Comparison of ENCODE assay signal across 8 cellular contexts in the genomic region with DNA sequence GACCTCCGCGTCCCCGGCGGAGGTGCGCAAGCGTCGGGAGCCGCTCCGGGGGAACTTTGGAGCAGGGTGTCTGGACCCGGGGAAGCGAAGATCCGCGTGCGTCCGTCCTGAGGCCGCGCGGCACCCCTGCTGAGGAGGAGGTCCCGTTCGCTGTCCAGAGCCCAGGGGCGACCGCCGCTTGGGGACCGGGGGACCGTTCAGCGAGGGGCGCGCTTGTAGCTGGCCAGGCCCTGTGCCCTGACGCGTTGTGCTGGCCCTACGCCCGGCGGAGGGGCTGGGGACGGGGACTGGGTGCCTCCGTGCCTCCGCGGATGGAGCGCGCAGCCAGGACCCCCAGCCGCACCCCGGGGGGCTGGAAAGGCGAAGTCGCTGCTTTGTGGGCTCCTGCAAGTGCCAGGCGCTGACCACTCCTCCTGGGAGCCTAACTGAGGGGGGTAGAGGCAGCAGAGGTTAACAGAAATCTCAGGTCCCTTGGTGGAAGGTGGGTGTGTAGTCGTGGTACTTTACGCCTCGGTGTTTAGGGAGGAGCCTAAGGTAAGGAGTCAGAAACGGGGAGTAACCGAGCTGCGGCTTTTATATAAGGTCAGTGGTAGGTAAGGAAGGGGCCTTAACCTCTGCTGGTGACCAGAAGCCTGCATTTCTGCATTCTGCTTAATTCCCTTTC. TPM values are rescaled to one million over a fixed set of nuclear protein-coding genes. Genes with fewer than 3 reads are reported as not detected.
DNase-seq lines count a peak whose midpoint lies in the region; ATAC-seq, FAIRE-seq and TF ChIP-seq lines count a peak whose summit lies in the region.

TSS of gene PPARG (plus strand) at position 605 of the 664 bp plus-strand sequence. CDS start 90,642 bp downstream, outside the sequence.

- H3K4me3 Mint-ChIP-seq in CD8-positive, alpha-beta T cell, result peak within 1 kb of the TSS; percentile 32
- peak within 1 kb of the TSS; percentile 70 for H3K4me3 Mint-ChIP-seq in MCF 10A (ENCODE audit: unreplicated experiment)
- peak within 1 kb of the TSS; percentile 51 for H3K4me3 Mint-ChIP-seq in stimulated activated effector memory CD8-positive, alpha-beta T cell treated with anti-CD3 and anti-CD28 coated beads, Interleukin-12 subunit alpha, Interleukin-12 subunit beta, amount 100 ng/mL, for 72 hours

- ATAC-seq in CD8-positive, alpha-beta T cell, result no peak
- peak; percentile 78 for ATAC-seq in stimulated activated effector memory CD8-positive, alpha-beta T cell treated with anti-CD3 and anti-CD28 coated beads, Interleukin-12 subunit alpha, Interleukin-12 subunit beta, amount 100 ng/mL, for 72 hours
- no peak for ATAC-seq in HG02840 (IDR thresholded peaks at IDR 0.05; ENCODE audit: low FRiP score, unreplicated experiment)
- ATAC-seq in HG02870 (IDR thresholded peaks at IDR 0.05; ENCODE audit: unreplicated experiment), result no peak
- ATAC-seq in HG02588 (IDR thresholded peaks at IDR 0.05; ENCODE audit: unreplicated experiment), result no peak

- no peaks in the 10 kb centered on the region for H3K36me3 Mint-ChIP-seq in CD8-positive, alpha-beta T cell
- H3K36me3 Mint-ChIP-seq in MCF 10A (ENCODE audit: insufficient read depth, unreplicated experiment), result no peaks in the 10 kb centered on the region
- H3K36me3 Mint-ChIP-seq in stimulated activated effector memory CD8-positive, alpha-beta T cell treated with anti-CD3 and anti-CD28 coated beads, Interleukin-12 subunit alpha, Interleukin-12 subunit beta, amount 100 ng/mL, for 72 hours, result no peaks in the 10 kb centered on the region

- BruUV-seq in MCF 10A (replicated peaks; lab: Mats Ljungman, UMichigan), result no TSS peak

- H3K9me3 Mint-ChIP-seq in CD8-positive, alpha-beta T cell, result no peaks in the 10 kb centered on the region
- no peaks in the 10 kb centered on the region for H3K9me3 Mint-ChIP-seq in MCF 10A (ENCODE audit: unreplicated experiment)
- no peaks in the 10 kb centered on the region for H3K9me3 Mint-ChIP-seq in stimulated activated effector memory CD8-positive, alpha-beta T cell treated with anti-CD3 and anti-CD28 coated beads, Interleukin-12 subunit alpha, Interleukin-12 subunit beta, amount 100 ng/mL, for 72 hours

- peak; percentile 65 for FAIRE-seq in keratinocyte (lab: Jason Lieb, UNC)

- no peak for DNase-seq in CD8-positive, alpha-beta T cell
- DNase-seq in HK-2 (ENCODE audit: unreplicated experiment), result peak; percentile 45
- peak; percentile 55 for DNase-seq in MCF 10A (ENCODE audit: unreplicated experiment)
- no peak for DNase-seq in keratinocyte (ENCODE audit: low read depth, low spot score)
- no peak for DNase-seq in stimulated activated effector memory CD8-positive, alpha-beta T cell treated with anti-CD3 and anti-CD28 coated beads, Interleukin-12 subunit alpha, Interleukin-12 subunit beta, amount 100 ng/mL, for 72 hours (ENCODE audit: low spot score in 2 of 2)

- H3K4me1 ChIP-seq in CD8-positive, alpha-beta T cell (ENCODE audit: insufficient read depth, low read length), result no peaks in the 10 kb centered on the region
- H3K4me1 ChIP-seq in keratinocyte (ENCODE audit: control insufficient read depth, extremely low read depth, insufficient read depth, low read length), result peaks cover 3% of the 10 kb centered on the region

- dilution Hi-C loops in keratinocyte (cut with MboI; ENCODE audit: extremely low pct_ligation_motif_present, low sequenced_read_pairs), result no loop called here

- POLR2A ChIA-PET in CD8-positive, alpha-beta T cell (lab: Charles Lee), result no interaction called here
- POLR2A ChIA-PET in MCF 10A (lab: Yijun Ruan, JAX), result no interaction called here

- intact Hi-C loops in CD8-positive, alpha-beta T cell (cut with DNase I, micrococcal nuclease), result no loop called here
- intact Hi-C loops in MCF 10A (cut with micrococcal nuclease), result loop anchor here (1.0 to 5.0 kb wide), 4 partner anchors 94 to 190 kb away; no protein-coding TSS in a partner anchor

- peaks cover 38% of the 10 kb centered on the region for H3K27me3 Mint-ChIP-seq in CD8-positive, alpha-beta T cell (ENCODE audit: low read depth)
- no peaks in the 10 kb centered on the region for H3K27me3 Mint-ChIP-seq in MCF 10A (ENCODE audit: insufficient read depth, unreplicated experiment)

- TF ChIP-seq CTCF in CD8-positive, alpha-beta T cell (IDR thresholded peaks at IDR 0.05), result no peak
- no peak for TF ChIP-seq CTCF in MCF 10A (IDR thresholded peaks at IDR 0.05; ENCODE audit: unreplicated experiment)
- TF ChIP-seq CTCF in keratinocyte (optimal IDR thresholded peaks at IDR 0.05 in 1 of 3, IDR thresholded peaks at IDR 0.05 in 1 of 3, conservative IDR thresholded peaks at IDR 0.05 in 1 of 3; ENCODE audit: extremely low read depth in 1 of 3, insufficient read depth in 2 of 3, low read length in 3 of 3), result no peak

- peaks cover 12% of the 10 kb centered on the region for H3K27me3 ChIP-seq in CD8-positive, alpha-beta T cell (ENCODE audit: insufficient read depth, low read length)
- H3K27me3 ChIP-seq in keratinocyte (ENCODE audit: control insufficient read depth, extremely low read depth, insufficient read depth, low read length), result peaks cover 24% of the 10 kb centered on the region

- no peaks in the 10 kb centered on the region for H3K36me3 ChIP-seq in CD8-positive, alpha-beta T cell (ENCODE audit: insufficient read depth, low read length)
- H3K36me3 ChIP-seq in keratinocyte (ENCODE audit: control insufficient read depth in 2 of 2, extremely low read depth in 1 of 2, insufficient read depth in 2 of 2, low read length in 2 of 2), result no peaks in the 10 kb centered on the region

- H3K79me2 ChIP-seq in keratinocyte (ENCODE audit: control insufficient read depth, insufficient read depth, low read length), result no peaks in the 10 kb centered on the region

- H3K4me1 Mint-ChIP-seq in CD8-positive, alpha-beta T cell (ENCODE audit: low read depth), result peaks cover 11% of the 10 kb centered on the region
- H3K4me1 Mint-ChIP-seq in MCF 10A (ENCODE audit: insufficient read depth, unreplicated experiment), result peaks cover 5% of the 10 kb centered on the region
- no peaks in the 10 kb centered on the region for H3K4me1 Mint-ChIP-seq in stimulated activated effector memory CD8-positive, alpha-beta T cell treated with anti-CD3 and anti-CD28 coated beads, Interleukin-12 subunit alpha, Interleukin-12 subunit beta, amount 100 ng/mL, for 72 hours

- no peak within 1 kb of the TSS for H3K27ac Mint-ChIP-seq in CD8-positive, alpha-beta T cell
- peak within 1 kb of the TSS; percentile 49 for H3K27ac Mint-ChIP-seq in MCF 10A (ENCODE audit: low read depth, unreplicated experiment)
- H3K27ac Mint-ChIP-seq in stimulated activated effector memory CD8-positive, alpha-beta T cell treated with anti-CD3 and anti-CD28 coated beads, Interleukin-12 subunit alpha, Interleukin-12 subunit beta, amount 100 ng/mL, for 72 hours, result no peak within 1 kb of the TSS

- H2AFZ ChIP-seq in keratinocyte (ENCODE audit: control insufficient read depth, low read length), result peak within 1 kb of the TSS; percentile 52

- peak within 1 kb of the TSS; percentile 76 for H3K4me2 ChIP-seq in keratinocyte (ENCODE audit: control insufficient read depth, extremely low read depth, insufficient read depth, low read depth, low read length)

- CTCF ChIA-PET in CD8-positive, alpha-beta T cell (lab: Charles Lee), result no interaction called here
- CTCF ChIA-PET in MCF 10A (lab: Yijun Ruan, JAX), result interaction anchor here (0.6 kb wide), 2 partner anchors 15 to 191 kb away, joined by 3 read pairs; no protein-coding TSS in a partner anchor

- H3K9ac ChIP-seq in keratinocyte (ENCODE audit: control insufficient read depth, extremely low read depth, insufficient read depth, low read length), result peak within 1 kb of the TSS; percentile 29

- no peaks in the 10 kb centered on the region for H3K9me1 ChIP-seq in keratinocyte (ENCODE audit: control insufficient read depth, extremely low read depth, insufficient read depth, low read length)

- H3K4me3 ChIP-seq in CD8-positive, alpha-beta T cell (ENCODE audit: low read depth, low read length), result no peak within 1 kb of the TSS
- H3K4me3 ChIP-seq in keratinocyte (ENCODE audit: control insufficient read depth in 2 of 3, extremely low read depth in 1 of 3, insufficient read depth in 2 of 3, low read depth in 1 of 3, low read length in 3 of 3), result peak within 1 kb of the TSS; percentile 49 to 61 (median 59)

- no peaks in the 10 kb centered on the region for H3K9me3 ChIP-seq in CD8-positive, alpha-beta T cell (ENCODE audit: low read length)
- H3K9me3 ChIP-seq in keratinocyte (ENCODE audit: control insufficient read depth, low read depth, low read length), result no peaks in the 10 kb centered on the region

- H4K20me1 ChIP-seq in keratinocyte (ENCODE audit: control insufficient read depth, extremely low read depth, insufficient read depth, low read length), result no peaks in the 10 kb centered on the region

- H3K27ac ChIP-seq in CD8-positive, alpha-beta T cell (ENCODE audit: low read depth, low read length), result no peak within 1 kb of the TSS
- H3K27ac ChIP-seq in keratinocyte (ENCODE audit: control insufficient read depth, insufficient read depth, low read length), result no peak within 1 kb of the TSS

RNA-seq across cellular contexts. Expression of gene PPARG, which starts in this region (rescaled TPM):
- not detected for total RNA-seq in CD8-positive, alpha-beta T cell
- total RNA-seq in MCF 10A (2022), result 7.1 and 12.4 TPM in 2 replicates
- polyA plus RNA-seq in keratinocyte, result 2.4 to 6.1 TPM (median 3.1 TPM) in 3 replicates
- 0.64 TPM for polyA plus RNA-seq in keratinocyte (2011; ENCODE audit: low read depth)
- polyA plus RNA-seq in keratinocyte (2011; cell fraction: cytosol; rRNA removed), result 3.8 and 4.8 TPM in 2 replicates
- 2.7 and 3.1 TPM in 2 replicates for polyA plus RNA-seq in keratinocyte (2011; cell fraction: nucleus; rRNA removed)
- polyA plus RNA-seq in keratinocyte (2012; ENCODE audit: low replicate concordance), result 1.9 and 2.0 TPM in 2 replicates
- polyA minus RNA-seq in keratinocyte, result 2.4 to 5.1 TPM (median 4.3 TPM) in 3 replicates
- 5.8 TPM for polyA minus RNA-seq in keratinocyte (2011; cell fraction: cytosol; rRNA and poly(A)+ RNA removed)
- polyA minus RNA-seq in keratinocyte (2011; cell fraction: nucleus; rRNA and poly(A)+ RNA removed), result 2.5 and 2.7 TPM in 2 replicates

Comparison
In these comparisons a context has a peak if more than half of its experiments do, and no peak if none do; other contexts are left out.
1. DNase-seq: peak in HK-2 (single experiment) and MCF 10A (single experiment); none in CD8-positive, alpha-beta T cell (0 of 7), keratinocyte (single experiment) and stimulated activated effector memory CD8-positive, alpha-beta T cell treated with anti-CD3 and anti-CD28 coated beads, Interleukin-12 subunit alpha, Interleukin-12 subunit beta, amount 100 ng/mL, for 72 hours (0 of 2).
2. Peak in every context shown above with its lines, with median percentiles within 50 percentile points of each other: H3K4me3 Mint-ChIP-seq.